21 cellular contexts compared by ENCODE assay signal in the genomic region with DNA sequence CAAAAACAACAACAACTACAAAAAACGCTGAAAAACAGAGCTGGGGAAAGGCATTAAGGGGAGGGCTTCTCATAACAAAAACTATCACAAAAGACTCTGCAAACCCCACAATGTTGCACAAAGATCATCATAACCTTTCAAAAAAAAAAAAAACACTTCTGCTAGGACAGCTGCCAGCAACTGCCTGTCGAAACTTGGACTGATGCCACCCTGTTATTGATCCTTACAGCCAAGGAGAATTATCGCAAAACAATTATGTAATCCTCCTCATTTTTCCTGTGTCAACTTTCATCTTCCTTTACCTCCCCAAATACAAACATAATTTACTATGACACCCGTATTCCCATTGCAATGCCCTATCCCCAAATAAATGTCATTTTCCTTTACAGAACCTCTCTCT. TPM values are rescaled to one million over a fixed set of nuclear protein-coding genes. Genes with fewer than 3 reads are reported as not detected.
DNase-seq lines count a peak whose midpoint lies in the region; ATAC-seq, FAIRE-seq and TF ChIP-seq lines count a peak whose summit lies in the region.
"Had no signal": no experiment of that assay in that cellular context is flagged by ENCODE, and none has a peak within 500 bp of the region (broad histone marks: within the 10 kb centered on the region; RNA-seq: fewer than 3 reads in every experiment).

No MANE protein-coding gene starts in this region.

- H3K9ac ChIP-seq in K562 (ENCODE audit: insufficient read depth in 1 of 2, low read depth in 2 of 2, low read length in 2 of 2), result no peak overlapping the region

- no peaks in the 10 kb centered on the region for H3K79me2 ChIP-seq in K562 (ENCODE audit: control insufficient read depth, insufficient read depth, low read length)

- ATAC-seq in K562 (no peak), GM18870 (IDR thresholded peaks at IDR 0.05; ENCODE audit: unreplicated experiment) (no peak), GM21423 (IDR thresholded peaks at IDR 0.05; ENCODE audit: unreplicated experiment) (no peak)
- ATAC-seq: activated CD4-positive, alpha-beta T cell treated with anti-CD3 and anti-CD28 coated beads for 36 hours; esophagus mucosa; gastroesophageal sphincter; sciatic nerve had no signal

- no TSS peak for BruUV-seq in K562 (replicated peaks; lab: Mats Ljungman, UMichigan)

- H3K9me3 ChIP-seq in K562 (replicated peaks; ENCODE audit: control insufficient read depth, insufficient read depth, low read depth, low read length) (no peaks in the 10 kb centered on the region), esophagus squamous epithelium (no peaks in the 10 kb centered on the region)
- H3K9me3 ChIP-seq: gastroesophageal sphincter had no signal

- in situ Hi-C loops in K562 (cut with MboI), result no loop called here

- DNase-seq in NCI-H1417 (lab: John Stamatoyannopoulos, UW), result peak; percentile 22 to 69 (median 29)
- DNase-seq in NCI-H1417 treated with DMSO at 0.1 percent for 48 hours (lab: John Stamatoyannopoulos, UW), result no peak
- peak; percentile 85 for DNase-seq in NCI-H345 (lab: John Stamatoyannopoulos, UW)
- no peak for DNase-seq in K562 (ENCODE audit: extremely low read depth in 1 of 4, low spot score in 3 of 4)
- no peak for DNase-seq in esophagus squamous epithelium (lab: John Stamatoyannopoulos, UW)
- DNase-seq in posterior vena cava (ENCODE audit: low spot score), result no peak
- DNase-seq: activated CD4-positive, alpha-beta T cell treated with anti-CD3 and anti-CD28 coated beads for 36 hours; brain microvascular endothelial cell; effector memory CD4-positive, alpha-beta T cell; HFFc6; KG1; mammary epithelial cell; naive B cell; NCI-H446 treated with DMSO at 0.1 percent for 48 hours; substantia nigra had no signal

- H3K36me3 ChIP-seq in K562 (ENCODE audit: control insufficient read depth, insufficient read depth, low read length), result no peaks in the 10 kb centered on the region
- peaks cover 0 to 7% (median 0%) of the 10 kb centered on the region in 3 donors for H3K36me3 ChIP-seq in esophagus squamous epithelium
- H3K36me3 ChIP-seq: brain microvascular endothelial cell had no signal

- no peak for FAIRE-seq in K562 (lab: Jason Lieb, UNC)
- FAIRE-seq: kidney had no signal

- H3K27me3 ChIP-seq in K562 (ENCODE audit: control insufficient read depth in 2 of 2, insufficient read depth in 2 of 2, low read length in 2 of 2), result peaks cover 45 to 85% of the 10 kb centered on the region in 2 experiments
- H3K27me3 ChIP-seq in esophagus squamous epithelium, result no peaks in the 10 kb centered on the region
- H3K27me3 ChIP-seq: brain microvascular endothelial cell, gastroesophageal sphincter had no signal

- no peak for TF ChIP-seq POLR2A in K562 (conservative IDR thresholded peaks at IDR 0.05)
- no peak for TF ChIP-seq POLR2A in esophagus squamous epithelium (IDR thresholded peaks at IDR 0.05)

- H2AFZ ChIP-seq in K562 (ENCODE audit: low read depth, low read length), result no peak overlapping the region

- TF ChIP-seq EP300 in K562 (IDR thresholded peaks at IDR 0.05; ENCODE audit: low read length), result no peak

- H3K27ac ChIP-seq in K562 (ENCODE audit: extremely low read depth, low read depth, low read length) (no peak overlapping the region), esophagus squamous epithelium (no peak overlapping the region)
- H3K27ac ChIP-seq: brain microvascular endothelial cell, gastroesophageal sphincter had no signal

- H3K4me2 ChIP-seq in K562 (ENCODE audit: insufficient read depth, low read length), result no peak overlapping the region

- TF ChIP-seq CTCF in K562 (IDR thresholded peaks at IDR 0.05 in 2 of 3, conservative IDR thresholded peaks at IDR 0.05 in 1 of 3; ENCODE audit: insufficient read depth in 2 of 3, low read depth in 1 of 3, low read length in 3 of 3) (no peak), esophagus squamous epithelium (IDR thresholded peaks at IDR 0.05) (no peak)

- no peak for TF ChIP-seq RAD21 in K562 (CRISPR knock-in tag; conservative IDR thresholded peaks at IDR 0.05 in 1 of 2, IDR thresholded peaks at IDR 0.05 in 1 of 2)

- POLR2A ChIA-PET in K562 (lab: Yijun Ruan, JAX), result interaction anchor here (1.0 kb wide), 1 partner anchor 12 kb away, joined by 3 read pairs; no protein-coding TSS in a partner anchor

- intact Hi-C loops in K562 (cut with micrococcal nuclease), result no loop called here
- intact Hi-C loops in esophagus squamous epithelium (cut with DNase I), result no loop called here
- intact Hi-C loops in posterior vena cava (cut with DNase I), result no loop called here

- H3K4me3 ChIP-seq in K562 (no peak overlapping the region), esophagus squamous epithelium (no peak overlapping the region)
- H3K4me3 ChIP-seq: gastroesophageal sphincter had no signal

- no peaks in the 10 kb centered on the region for H4K20me1 ChIP-seq in K562 (replicated peaks; ENCODE audit: control insufficient read depth, insufficient read depth, low read length)

- no peaks in the 10 kb centered on the region for H3K4me1 ChIP-seq in K562 (replicated peaks in 1 of 2; ENCODE audit: control insufficient read depth in 2 of 2, insufficient read depth in 2 of 2, low read length in 2 of 2)
- no peaks in the 10 kb centered on the region for H3K4me1 ChIP-seq in esophagus squamous epithelium
- H3K4me1 ChIP-seq: gastroesophageal sphincter had no signal

- CTCF ChIA-PET in K562 (lab: Yijun Ruan, JAX; ENCODE audit: low intra/inter-chr PET ratio), result interaction anchor here (0.6 kb wide), 1 partner anchor 42 kb away, joined by 6 read pairs; no protein-coding TSS in a partner anchor

- no peaks in the 10 kb centered on the region for H3K9me1 ChIP-seq in K562 (ENCODE audit: control insufficient read depth, insufficient read depth, low read length)

- WGBS in K562 (ENCODE audit: insufficient coverage, low coverage, missing lambda C conversion rate), result 0% methylated on average over 4 of the region's 4 CpGs
- WGBS in esophagus squamous epithelium, 2 donors, result 50 to 55% methylated on average over 4 of the region's 4 CpGs

RNA-seq across cellular contexts. Expression of gene CCDC40, which starts 9.3 kb away (rescaled TPM):
- 0.30 TPM in 1 of 2 replicates, not detected in the other for total RNA-seq in K562 (2011; cell fraction: chromatin; rRNA removed; ENCODE audit: low replicate concordance)
- total RNA-seq in K562 (2011; cell fraction: nucleolus; rRNA removed), result not detected in 2 replicates
- total RNA-seq in K562 (2011; cell fraction: nucleoplasm; rRNA removed), result not detected in 2 replicates
- total RNA-seq in K562 (2014; rRNA removed) (not detected in 2 replicates), K562 (2014; rRNA removed; fragmentation: Illumina TruSeq; extraction: Trizol) (not detected in 2 replicates), K562 (2015; rRNA removed; fragmentation: Illumina TruSeq; extraction: Trizol) (not detected in 2 replicates), K562 (2021) (0.33 TPM in 1 of 2 replicates, not detected in the other), esophagus squamous epithelium (1 to 10 TPM in 3 of 4 donors, under 1 TPM in 1; 0.32 to 3.9 (median 2.1) TPM), posterior vena cava (10 to 100 TPM in 1 of 2 donors, 1 to 10 TPM in 1; 6.2 to 10.4 TPM)
- polyA plus RNA-seq in K562 (2011; rRNA removed) (0.07 TPM in 1 of 2 replicates, not detected in the other), K562 (2014; fragmentation: Illumina TruSeq; extraction: Trizol) (not detected in 2 replicates), K562 (2014; fragmentation: Nextera tagmentation; extraction: Ambion mirVana) (not detected), K562 (2014; rRNA removed) (not detected in 2 replicates)
- not detected in 2 replicates for polyA plus RNA-seq in K562 (2011; cell fraction: cytosol; rRNA removed)
- not detected in 2 replicates for polyA plus RNA-seq in K562 (2011; cell fraction: nucleus; rRNA removed)
- 0.05 TPM in 1 of 2 replicates, not detected in the other for polyA plus RNA-seq in K562 (2012)
- not detected in 2 replicates for polyA minus RNA-seq in K562 (2011; rRNA and poly(A)+ RNA removed)
- not detected in 2 replicates for polyA minus RNA-seq in K562 (2011; cell fraction: cytosol; rRNA and poly(A)+ RNA removed)
- polyA minus RNA-seq in K562 (2011; cell fraction: nucleus; rRNA and poly(A)+ RNA removed), result not detected in 2 replicates

RNA-seq across cellular contexts. Expression of gene TBC1D16, which starts 10.0 kb away (rescaled TPM):
- 0.05 and 0.69 TPM in 2 replicates for total RNA-seq in K562 (2011; cell fraction: chromatin; rRNA removed; ENCODE audit: low replicate concordance)
- 0.13 and 0.33 TPM in 2 replicates for total RNA-seq in K562 (2011; cell fraction: nucleolus; rRNA removed)
- 0.07 and 0.69 TPM in 2 replicates for total RNA-seq in K562 (2011; cell fraction: nucleoplasm; rRNA removed)
- total RNA-seq in K562 (2014; rRNA removed), result 0.45 TPM in 1 of 2 replicates, not detected in the other
- total RNA-seq in K562 (2014; rRNA removed; fragmentation: Illumina TruSeq; extraction: Trizol), result 0.04 TPM in 1 of 2 replicates, not detected in the other
- 0.04 TPM in 2 replicates for total RNA-seq in K562 (2015; rRNA removed; fragmentation: Illumina TruSeq; extraction: Trizol)
- total RNA-seq in K562 (2021), result 0.20 TPM in 2 replicates
- polyA plus RNA-seq in K562 (2011; rRNA removed), result 0.08 and 0.10 TPM in 2 replicates
- 0.01 and 0.07 TPM in 2 replicates for polyA plus RNA-seq in K562 (2011; cell fraction: cytosol; rRNA removed)
- polyA plus RNA-seq in K562 (2011; cell fraction: nucleus; rRNA removed), result 0.03 and 0.06 TPM in 2 replicates
- 0.10 and 0.24 TPM in 2 replicates for polyA plus RNA-seq in K562 (2012)
- polyA plus RNA-seq in K562 (2014; fragmentation: Illumina TruSeq; extraction: Trizol), result 0.01 and 0.11 TPM in 2 replicates
- polyA plus RNA-seq in K562 (2014; fragmentation: Nextera tagmentation; extraction: Ambion mirVana), result under 1 TPM; 0.01 TPM
- polyA plus RNA-seq in K562 (2014; rRNA removed), result 0.01 and 0.03 TPM in 2 replicates
- 0.07 and 0.12 TPM in 2 replicates for polyA minus RNA-seq in K562 (2011; rRNA and poly(A)+ RNA removed)
- polyA minus RNA-seq in K562 (2011; cell fraction: cytosol; rRNA and poly(A)+ RNA removed), result not detected in 2 replicates
- polyA minus RNA-seq in K562 (2011; cell fraction: nucleus; rRNA and poly(A)+ RNA removed), result 0.11 and 0.13 TPM in 2 replicates
- 10 to 100 TPM in 2 of 4 donors, 1 to 10 TPM in 2; 6.4 to 20.2 (median 11.5) TPM for total RNA-seq in esophagus squamous epithelium
- total RNA-seq in posterior vena cava, result 10 to 100 TPM; 38.9 to 57.9 TPM

RNA-seq across cellular contexts. Expression of gene GAA, which starts 55.7 kb away (rescaled TPM):
- total RNA-seq in K562 (2011; cell fraction: chromatin; rRNA removed; ENCODE audit: low replicate concordance), result 7.6 and 18.3 TPM in 2 replicates
- 11.8 and 20.2 TPM in 2 replicates for total RNA-seq in K562 (2011; cell fraction: nucleolus; rRNA removed)
- total RNA-seq in K562 (2011; cell fraction: nucleoplasm; rRNA removed), result 9.5 and 13.4 TPM in 2 replicates
- total RNA-seq in K562 (2014; rRNA removed) (6.1 and 6.4 TPM in 2 replicates), K562 (2014; rRNA removed; fragmentation: Illumina TruSeq; extraction: Trizol) (1.1 and 1.2 TPM in 2 replicates), K562 (2015; rRNA removed; fragmentation: Illumina TruSeq; extraction: Trizol) (1.0 and 1.5 TPM in 2 replicates), K562 (2021) (3.8 and 4.0 TPM in 2 replicates), esophagus squamous epithelium (10 to 100 TPM; 14.3 to 50.4 (median 28.7) TPM), posterior vena cava (10 to 100 TPM; 38.7 to 42.8 TPM)
- polyA plus RNA-seq in K562 (2011; rRNA removed) (1.7 and 2.6 TPM in 2 replicates), K562 (2014; fragmentation: Illumina TruSeq; extraction: Trizol) (1.9 TPM in 2 replicates), K562 (2014; fragmentation: Nextera tagmentation; extraction: Ambion mirVana) (under 1 TPM; 0.15 to 0.87 TPM), K562 (2014; rRNA removed) (5.8 and 6.0 TPM in 2 replicates)
- polyA plus RNA-seq in K562 (2011; cell fraction: cytosol; rRNA removed), result 2.3 and 5.6 TPM in 2 replicates
- 14.5 and 29.7 TPM in 2 replicates for polyA plus RNA-seq in K562 (2011; cell fraction: nucleus; rRNA removed)
- 2.5 and 7.0 TPM in 2 replicates for polyA plus RNA-seq in K562 (2012)
- polyA minus RNA-seq in K562 (2011; rRNA and poly(A)+ RNA removed), result 0.57 and 0.63 TPM in 2 replicates
- 1.3 and 1.6 TPM in 2 replicates for polyA minus RNA-seq in K562 (2011; cell fraction: cytosol; rRNA and poly(A)+ RNA removed)
- 6.2 and 6.9 TPM in 2 replicates for polyA minus RNA-seq in K562 (2011; cell fraction: nucleus; rRNA and poly(A)+ RNA removed)

Comparison
In these comparisons a context has a peak if more than half of its experiments do, and no peak if none do; other contexts are left out.
1. DNase-seq: peak in NCI-H1417 (3 of 3) and NCI-H345 (single experiment); none in NCI-H1417 treated with DMSO at 0.1 percent for 48 hours (single experiment), K562 (0 of 4), esophagus squamous epithelium (single experiment) and posterior vena cava (single experiment).
2. RNA of gene TBC1D16, which starts 10.0 kb away (total RNA-seq): 38.9 to 57.9 TPM in posterior vena cava and 6.4 to 20.2 TPM in esophagus squamous epithelium; 0.04 to 0.69 TPM in K562; every median in the first group is over 4 times any median in the second.